ENCODE assay signal across 31 cellular contexts in genomic region chr3:73846951-73847350, GRCh38.
"Had no signal": no experiment of that assay in that cellular context is flagged by ENCODE, and none has a peak within 500 bp of the region (broad histone marks: within the 10 kb centered on the region; RNA-seq: fewer than 3 reads in every experiment).

No MANE protein-coding gene starts in this region.

- H3K4me3 Mint-ChIP-seq: activated B cell treated with CpG ODN at 0.5 μM for 24 hours; activated CD8-positive, alpha-beta T cell treated with anti-CD3 and anti-CD28 coated beads for 36 hours; activated naive CD8-positive, alpha-beta T cell; activated T-cell treated with anti-CD3 and anti-CD28 coated beads, Interleukin-2, amount 50 U/mL, for 4 hours; activated T-helper 17 cell treated with anti-CD3 and anti-CD28 coated beads, Interleukin-2, amount 50 U/mL, for 72 hours; central memory CD8-positive, alpha-beta T cell; dendritic cell treated with granulocyte-macrophage colony-stimulating factor and Interleukin-4, amounts not matched to agents 40 ng/mL and 50 ng/mL, for 4 days; effector memory CD8-positive, alpha-beta T cell had no signal

- DNase-seq: activated B cell treated with CpG ODN at 0.5 μM for 24 hours; activated CD4-positive, alpha-beta T cell treated with anti-CD3 and anti-CD28 coated beads for 48 hours; activated CD4-positive, alpha-beta T cell treated with anti-CD3 and anti-CD28 coated beads, Interleukin-2, amount 50 U/mL, for 1 hour; activated CD4-positive, alpha-beta T cell treated with anti-CD3 and anti-CD28 coated beads, Interleukin-2, amount 50 U/mL, for 48 hours; activated CD8-positive, alpha-beta memory T cell treated with anti-CD3 and anti-CD28 coated beads for 24 hours; activated CD8-positive, alpha-beta T cell treated with anti-CD3 and anti-CD28 coated beads for 36 hours; activated effector memory CD4-positive, alpha-beta T cell treated with Interleukin-2 at 50 U/mL for 16 hours; activated gamma-delta T cell treated with Interleukin-2 at 50 U/mL for 16 hours; activated naive CD4-positive, alpha-beta T cell treated with anti-CD3 and anti-CD28 coated beads, Interleukin-2, amount 50 U/mL, for 16 hours; activated naive CD4-positive, alpha-beta T cell treated with Interleukin-2 at 50 U/mL for 16 hours; activated T-cell treated with anti-CD3 and anti-CD28 coated beads, Interleukin-2, amount 50 U/mL, for 4 hours; amniotic stem cell; anterior cingulate cortex; brain microvascular endothelial cell; dorsolateral prefrontal cortex; effector CD4-positive, alpha-beta T cell; effector memory CD8-positive, alpha-beta T cell; foreskin keratinocyte; gastrocnemius medialis; glutamatergic neuron; heart right ventricle; T-helper 2 cell had no signal

- H3K4me1 ChIP-seq: foreskin keratinocyte, gastrocnemius medialis had no signal

- H3K9me3 ChIP-seq: gastrocnemius medialis had no signal

- H3K4me2 ChIP-seq: hepatocyte had no signal

- H3K27ac Mint-ChIP-seq: activated B cell treated with CpG ODN at 0.5 μM for 24 hours; activated CD8-positive, alpha-beta T cell treated with anti-CD3 and anti-CD28 coated beads for 36 hours; activated naive CD8-positive, alpha-beta T cell; activated T-helper 17 cell treated with anti-CD3 and anti-CD28 coated beads, Interleukin-2, amount 50 U/mL, for 72 hours; dendritic cell treated with granulocyte-macrophage colony-stimulating factor and Interleukin-4, amounts not matched to agents 40 ng/mL and 50 ng/mL, for 4 days; effector memory CD8-positive, alpha-beta T cell had no signal

- H3K27me3 ChIP-seq: brain microvascular endothelial cell, dorsolateral prefrontal cortex, gastrocnemius medialis, heart right ventricle, hepatocyte had no signal

- H3K36me3 Mint-ChIP-seq: activated naive CD8-positive, alpha-beta T cell had no signal

- H3K79me2 ChIP-seq: hepatocyte had no signal

- H3K4me3 ChIP-seq: coronary artery, dorsolateral prefrontal cortex, gastrocnemius medialis, heart right ventricle, hepatocyte had no signal

- H3K27me3 Mint-ChIP-seq: activated B cell treated with CpG ODN at 0.5 μM for 24 hours; activated CD8-positive, alpha-beta T cell treated with anti-CD3 and anti-CD28 coated beads for 36 hours; activated naive CD8-positive, alpha-beta T cell; activated T-helper 17 cell treated with anti-CD3 and anti-CD28 coated beads, Interleukin-2, amount 50 U/mL, for 72 hours; central memory CD8-positive, alpha-beta T cell; effector memory CD8-positive, alpha-beta T cell had no signal

- ATAC-seq: activated CD4-positive, CD25-positive, alpha-beta regulatory T cell treated with anti-CD3 and anti-CD28 coated beads, Interleukin-2, amount 50 U/mL, for 24 hours; activated CD8-positive, alpha-beta T cell treated with anti-CD3 and anti-CD28 coated beads for 36 hours; activated T-cell treated with anti-CD3 and anti-CD28 coated beads, Interleukin-2, amount 50 U/mL, for 4 hours; activated T-helper 17 cell treated with anti-CD3 and anti-CD28 coated beads, Interleukin-2, amount 50 U/mL, for 72 hours; effector memory CD8-positive, alpha-beta T cell; foreskin keratinocyte; gastrocnemius medialis; heart right ventricle had no signal

- H3K4me1 Mint-ChIP-seq: activated B cell treated with CpG ODN at 0.5 μM for 24 hours; activated T-helper 17 cell treated with anti-CD3 and anti-CD28 coated beads, Interleukin-2, amount 50 U/mL, for 72 hours; central memory CD8-positive, alpha-beta T cell had no signal

- H3K27ac ChIP-seq: brain microvascular endothelial cell, coronary artery, dorsolateral prefrontal cortex, epithelial cell of prostate, foreskin keratinocyte, gastrocnemius medialis, heart right ventricle, hepatocyte, VCaP had no signal

- H3K36me3 ChIP-seq: brain microvascular endothelial cell, gastrocnemius medialis, heart right ventricle had no signal

- H2AFZ ChIP-seq: hepatocyte had no signal
